Comparison of ENCODE assay signal across 23 cellular contexts in the genomic region with DNA sequence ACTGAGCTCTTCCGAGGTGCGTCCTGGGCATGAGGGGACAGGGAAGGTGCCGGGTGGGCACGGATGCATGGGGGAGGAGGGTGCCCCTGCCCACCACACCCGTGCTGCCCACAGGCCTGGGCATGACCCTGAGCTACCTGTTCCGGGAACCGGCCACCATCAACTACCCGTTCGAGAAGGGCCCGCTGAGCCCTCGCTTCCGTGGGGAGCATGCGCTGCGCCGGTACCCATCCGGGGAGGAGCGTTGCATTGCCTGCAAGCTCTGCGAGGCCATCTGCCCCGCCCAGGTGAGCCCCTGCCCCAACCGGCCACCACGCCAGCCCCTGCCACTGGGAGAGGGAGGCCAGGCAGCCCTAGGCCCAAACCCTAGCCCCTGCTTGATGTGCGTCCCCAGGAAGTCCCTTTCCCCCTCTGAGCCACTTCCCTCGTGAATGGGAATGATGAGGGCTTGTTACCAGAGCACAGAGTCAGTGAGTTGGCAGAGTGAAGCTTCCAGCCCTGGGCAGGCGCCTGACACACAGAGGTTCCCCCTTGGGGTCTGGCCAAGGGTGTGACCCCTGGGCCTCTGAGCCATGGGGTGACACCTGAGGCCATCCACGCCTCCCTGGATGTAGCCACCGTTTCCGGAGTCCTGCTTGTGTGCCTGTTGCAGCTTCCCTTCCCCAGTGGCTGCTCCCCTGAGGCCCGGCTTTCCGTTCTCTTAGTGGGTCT. TPM values are rescaled to one million over a fixed set of nuclear protein-coding genes. Genes with fewer than 3 reads are reported as not detected.
DNase-seq lines count a peak whose midpoint lies in the region; ATAC-seq and TF ChIP-seq lines count a peak whose summit lies in the region.
"Had no signal": no experiment of that assay in that cellular context is flagged by ENCODE, and none has a peak within 500 bp of the region (broad histone marks: within the 10 kb centered on the region; RNA-seq: fewer than 3 reads in every experiment).

No MANE protein-coding gene starts in this region.

- H3K27ac ChIP-seq in liver (ENCODE audit: low read depth in 1 of 2, low read length in 2 of 2) (peak overlapping the region; percentile 64 to 72), stomach smooth muscle (ENCODE audit: low read length) (peak overlapping the region; percentile 84)
- H3K27ac ChIP-seq: lower lobe of right lung, SJSA1 had no signal

- H3K9me3 ChIP-seq in NT2/D1 (ENCODE audit: insufficient read depth, low read length) (peaks cover 8% of the 10 kb centered on the region; the same call in 1 of the 2 replicates), adipocyte (ENCODE audit: control insufficient read depth, low read length) (no peaks in the 10 kb centered on the region), liver (ENCODE audit: control insufficient read depth in 4 of 4, low read length in 3 of 4) (no peaks in the 10 kb centered on the region), stomach smooth muscle (ENCODE audit: control insufficient read depth in 2 of 2, low read length in 2 of 2) (no peaks in the 10 kb centered on the region)
- H3K9me3 ChIP-seq: lower lobe of right lung, SJSA1 had no signal

- H3K4me3 ChIP-seq in NT2/D1 (ENCODE audit: insufficient read length, low read depth) (no peak overlapping the region), adipocyte (ENCODE audit: low read length) (peak overlapping the region; percentile 24), liver (ENCODE audit: low read depth in 1 of 3, low read length in 3 of 3) (no peak overlapping the region), stomach smooth muscle (ENCODE audit: low read length in 2 of 2) (no peak overlapping the region)
- H3K4me3 ChIP-seq: lower lobe of right lung, SJSA1, skin epidermis had no signal

- peaks cover 20% of the 10 kb centered on the region for H3K4me1 ChIP-seq in NT2/D1 (ENCODE audit: insufficient read depth, insufficient read length)
- peaks cover 51% of the 10 kb centered on the region for H3K4me1 ChIP-seq in adipocyte (ENCODE audit: control insufficient read depth, insufficient read depth, low read length)
- H3K4me1 ChIP-seq in liver (ENCODE audit: control insufficient read depth in 4 of 4, insufficient read depth in 4 of 4, low read length in 3 of 4), result peaks cover 31 to 65% (median 49%) of the 10 kb centered on the region in 4 donors
- peaks cover 40% of the 10 kb centered on the region for H3K4me1 ChIP-seq in stomach smooth muscle (ENCODE audit: control insufficient read depth, insufficient read depth, low read length)

- no peaks in the 10 kb centered on the region for H3K27me3 ChIP-seq in NT2/D1 (ENCODE audit: insufficient read depth, insufficient read length)
- no peaks in the 10 kb centered on the region for H3K27me3 ChIP-seq in adipocyte (replicated peaks; ENCODE audit: control insufficient read depth, insufficient read depth, low read length)
- H3K27me3 ChIP-seq in liver (ENCODE audit: control insufficient read depth in 4 of 4, insufficient read depth in 4 of 4, low read length in 3 of 4), result no peaks in the 10 kb centered on the region
- H3K27me3 ChIP-seq in stomach smooth muscle (ENCODE audit: control insufficient read depth in 1 of 2, insufficient read depth in 2 of 2, low read length in 2 of 2), result no peaks in the 10 kb centered on the region
- H3K27me3 ChIP-seq: SJSA1 had no signal

- ATAC-seq in HG03025 (IDR thresholded peaks at IDR 0.05; ENCODE audit: low FRiP score, unreplicated experiment) (no peak), GM21529 (IDR thresholded peaks at IDR 0.05; ENCODE audit: unreplicated experiment) (no peak), HG02840 (IDR thresholded peaks at IDR 0.05; ENCODE audit: low FRiP score, unreplicated experiment) (no peak)
- ATAC-seq: esophagus mucosa, lower lobe of right lung, Panc1 had no signal

- DNase-seq in NT2/D1 (ENCODE audit: low read depth, low spot score) (no peak), adipocyte (ENCODE audit: low read depth) (no peak)
- DNase-seq: activated CD4-positive, alpha-beta T cell treated with anti-CD3 and anti-CD28 coated beads, Interleukin-2, amount 10 ng/mL, durations not matched to agents 7 days and 5 days; activated naive CD8-positive, alpha-beta T cell treated with anti-CD3 and anti-CD28 coated beads, Interleukin-2, amount 10 ng/mL, durations not matched to agents 7 days and 5 days; foreskin melanocyte; H9; Karpas-422; lower lobe of right lung; MV-4-11; NCI-H146; NCI-H2171; NCI-H524 had no signal

- WGBS in liver, result 81% methylated on average over 29 of the region's 29 CpGs

- H3K9ac ChIP-seq in NT2/D1 (ENCODE audit: insufficient read length, low read depth), result peak overlapping the region; percentile 27
- peak overlapping the region; percentile 53 for H3K9ac ChIP-seq in adipocyte (ENCODE audit: low read length)
- no peak overlapping the region for H3K9ac ChIP-seq in liver (ENCODE audit: low read depth in 1 of 2, low read length in 2 of 2)
- H3K9ac ChIP-seq in stomach smooth muscle (ENCODE audit: low read length in 2 of 2), result no peak overlapping the region

- H3K36me3 ChIP-seq in NT2/D1 (ENCODE audit: insufficient read depth, insufficient read length, low read length), result peaks cover 47% of the 10 kb centered on the region
- H3K36me3 ChIP-seq in adipocyte (ENCODE audit: control insufficient read depth, insufficient read depth, low read length, severe bottlenecking), result peaks cover 3% of the 10 kb centered on the region
- no peaks in the 10 kb centered on the region for H3K36me3 ChIP-seq in liver (ENCODE audit: control insufficient read depth in 4 of 4, insufficient read depth in 3 of 4, low read depth in 1 of 4, low read length in 3 of 4)
- peaks cover 12 to 14% of the 10 kb centered on the region in 2 donors for H3K36me3 ChIP-seq in stomach smooth muscle (ENCODE audit: control insufficient read depth in 2 of 2, insufficient read depth in 2 of 2, low read length in 2 of 2)

- no peak for TF ChIP-seq CTCF in liver (IDR thresholded peaks at IDR 0.05; ENCODE audit: low read depth, low read length, missing input control)

- TF ChIP-seq RAD21 in liver (IDR thresholded peaks at IDR 0.05), result no peak

TF ChIP-seq in liver, 16 proteins besides CTCF, POLR2A, EP300 and RAD21:
- TF ChIP-seq ZBTB33 (IDR thresholded peaks at IDR 0.05) (no peak), ATF3 (IDR thresholded peaks at IDR 0.05) (no peak), RXRA (IDR thresholded peaks at IDR 0.05) (no peak), MAX (IDR thresholded peaks at IDR 0.05) (no peak), HNF4G (IDR thresholded peaks at IDR 0.05) (no peak), HNF4A (conservative IDR thresholded peaks at IDR 0.05) (no peak), GABPA (IDR thresholded peaks at IDR 0.05 in 1 of 2, conservative IDR thresholded peaks at IDR 0.05 in 1 of 2) (no peak), YY1 (IDR thresholded peaks at IDR 0.05) (no peak)
- TF ChIP-seq, protein P1, sequence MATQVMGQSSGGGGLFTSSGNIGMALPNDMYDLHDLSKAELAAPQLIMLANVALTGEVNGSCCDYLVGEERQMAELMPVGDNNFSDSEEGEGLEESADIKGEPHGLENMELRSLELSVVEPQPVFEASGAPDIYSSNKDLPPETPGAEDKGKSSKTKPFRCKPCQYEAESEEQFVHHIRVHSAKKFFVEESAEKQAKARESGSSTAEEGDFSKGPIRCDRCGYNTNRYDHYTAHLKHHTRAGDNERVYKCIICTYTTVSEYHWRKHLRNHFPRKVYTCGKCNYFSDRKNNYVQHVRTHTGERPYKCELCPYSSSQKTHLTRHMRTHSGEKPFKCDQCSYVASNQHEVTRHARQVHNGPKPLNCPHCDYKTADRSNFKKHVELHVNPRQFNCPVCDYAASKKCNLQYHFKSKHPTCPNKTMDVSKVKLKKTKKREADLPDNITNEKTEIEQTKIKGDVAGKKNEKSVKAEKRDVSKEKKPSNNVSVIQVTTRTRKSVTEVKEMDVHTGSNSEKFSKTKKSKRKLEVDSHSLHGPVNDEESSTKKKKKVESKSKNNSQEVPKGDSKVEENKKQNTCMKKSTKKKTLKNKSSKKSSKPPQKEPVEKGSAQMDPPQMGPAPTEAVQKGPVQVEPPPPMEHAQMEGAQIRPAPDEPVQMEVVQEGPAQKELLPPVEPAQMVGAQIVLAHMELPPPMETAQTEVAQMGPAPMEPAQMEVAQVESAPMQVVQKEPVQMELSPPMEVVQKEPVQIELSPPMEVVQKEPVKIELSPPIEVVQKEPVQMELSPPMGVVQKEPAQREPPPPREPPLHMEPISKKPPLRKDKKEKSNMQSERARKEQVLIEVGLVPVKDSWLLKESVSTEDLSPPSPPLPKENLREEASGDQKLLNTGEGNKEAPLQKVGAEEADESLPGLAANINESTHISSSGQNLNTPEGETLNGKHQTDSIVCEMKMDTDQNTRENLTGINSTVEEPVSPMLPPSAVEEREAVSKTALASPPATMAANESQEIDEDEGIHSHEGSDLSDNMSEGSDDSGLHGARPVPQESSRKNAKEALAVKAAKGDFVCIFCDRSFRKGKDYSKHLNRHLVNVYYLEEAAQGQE (IDR thresholded peaks at IDR 0.05), result no peak

RNA-seq across cellular contexts. Expression of gene NDUFS8, which starts 2.7 kb away (rescaled TPM):
- total RNA-seq in liver, result 10 to 100 TPM; 61.2 to 89.8 TPM
- polyA plus RNA-seq in liver, result 100 to 1,000 TPM; 122 to 148 TPM

RNA-seq across cellular contexts. Expression of gene TCIRG1, which starts 5.7 kb away (rescaled TPM):
- 10 to 100 TPM; 32.2 to 96.1 TPM for total RNA-seq in liver
- polyA plus RNA-seq in liver, result 10 to 100 TPM; 42.6 to 46.4 TPM

RNA-seq across cellular contexts. Expression of gene ALDH3B1, which starts 23.0 kb away (rescaled TPM):
- 1 to 10 TPM; 3.3 to 7.1 TPM for total RNA-seq in liver
- 1 to 10 TPM; 1.6 to 3.6 TPM for polyA plus RNA-seq in liver
- total RNA-seq: H9; progenitor cell of endocrine pancreas; T-helper 1 cell treated with Interleukin-12 subunit alpha and Interleukin-12 subunit beta and Interleukin-4 antibody, amounts not matched to agents 30 ng/mL and 1 ng/mL, for 36 hours had no signal

RNA-seq across cellular contexts. Expression of gene UNC93B1, which starts 29.3 kb away (rescaled TPM):
- total RNA-seq in liver, result 10 to 100 TPM; 16.5 to 19.1 TPM
- polyA plus RNA-seq in liver, result 10 to 100 TPM in 1 of 2 donors, 1 to 10 TPM in 1; 9.2 to 13.6 TPM

Comparison
In these comparisons a context has a peak if more than half of its experiments do, and no peak if none do; other contexts are left out.
1. H3K9ac ChIP-seq: peak in NT2/D1 (single experiment) and adipocyte (single experiment); none in liver (0 of 2) and stomach smooth muscle (0 of 2).